ENCODE assay signal across 2 cellular contexts in the genomic region with DNA sequence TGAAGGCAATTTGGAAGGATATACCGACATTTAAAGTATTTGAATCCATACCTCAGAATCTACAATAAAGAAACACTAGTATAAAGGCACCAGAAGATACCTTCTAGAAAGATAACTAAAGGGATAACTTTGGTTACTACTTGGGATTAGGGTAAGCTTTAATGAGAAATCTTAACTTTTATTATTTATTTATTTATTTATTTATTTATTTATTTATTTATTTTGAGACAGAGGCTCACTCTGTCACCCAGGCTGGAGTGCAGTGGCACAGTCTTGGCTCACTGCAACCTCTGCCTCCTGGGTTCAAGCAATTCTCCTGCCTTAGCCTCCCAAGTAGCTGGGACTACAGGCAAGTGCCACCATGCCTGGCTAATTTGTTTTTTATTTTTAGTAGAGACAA.
DNase-seq lines count a peak whose midpoint lies in the region; ATAC-seq, FAIRE-seq and TF ChIP-seq lines count a peak whose summit lies in the region.
"Not testable (repeated sequence)": the region's sequence is repeated elsewhere in the genome, so short reads cannot be mapped to it uniquely, and the experiment has no call there.

No MANE protein-coding gene starts in this region.

- WGBS in A549 (ENCODE audit: missing lambda C conversion rate): 6% methylated on average over 1 of the region's 1 CpG

- TF ChIP-seq RAD21 in A549 (conservative IDR thresholded peaks at IDR 0.05 in 1 of 2, IDR thresholded peaks at IDR 0.05 in 1 of 2): not testable (repeated sequence)

- CTCF ChIA-PET in A549 (lab: Yijun Ruan, JAX); HEK293 (lab: Yijun Ruan, JAX): not testable (repeated sequence)

- not testable (repeated sequence) for DNase-seq in A549 (ENCODE audit: low read depth in 1 of 2, low spot score in 1 of 2)

- not testable (repeated sequence) for TF ChIP-seq CTCF in A549 (IDR thresholded peaks at IDR 0.05); HEK293 (tag by site-specific recombination; IDR thresholded peaks at IDR 0.05)

- not testable (repeated sequence) for H3K4me3 ChIP-seq in A549; HEK293 (ENCODE audit: low read depth, low read length)

- not testable (repeated sequence) for H3K4me2 ChIP-seq in A549

- FAIRE-seq in A549 (lab: Jason Lieb, UNC): not testable (repeated sequence)

- not testable (repeated sequence) for TF ChIP-seq EP300 in A549 (IDR thresholded peaks at IDR 0.05)

- not testable (repeated sequence) for H3K36me3 ChIP-seq in HEK293 (ENCODE audit: control insufficient read depth in 2 of 2, insufficient read depth in 1 of 2, low read length in 2 of 2)

- H3K27ac ChIP-seq in A549; HEK293 (ENCODE audit: extremely low read depth, low read depth, low read length): not testable (repeated sequence)

- H3K4me1 ChIP-seq in A549; HEK293 (ENCODE audit: control insufficient read depth, insufficient read depth, low read length): not testable (repeated sequence)

- POLR2A ChIA-PET in A549 (lab: Yijun Ruan, JAX); HEK293 (lab: Yijun Ruan, JAX): not testable (repeated sequence)

- not testable (repeated sequence) for H3K9me3 ChIP-seq in A549; HEK293 (ENCODE audit: control insufficient read depth, insufficient read depth, low read depth, low read length)

- not testable (repeated sequence) for ATAC-seq in A549

- not testable (repeated sequence) for TF ChIP-seq POLR2A in A549 (IDR thresholded peaks at IDR 0.05; ENCODE audit: low read length)

TF ChIP-seq in A549, 52 proteins besides CTCF, POLR2A, EP300 and RAD21:
- peak; percentile 72 for TF ChIP-seq ZC3H11A (IDR thresholded peaks at IDR 0.05)

TF ChIP-seq in HEK293, 187 proteins besides CTCF, POLR2A, EP300 and RAD21:
- peak; percentile 73 for TF ChIP-seq ZBTB11 (tag by site-specific recombination; conservative IDR thresholded peaks at IDR 0.05; ENCODE audit: low read depth)
- 0 out of 2 replicates have a peak, but pooled peaks have one; percentile 52 for TF ChIP-seq ZNF292 (tag by site-specific recombination; IDR thresholded peaks at IDR 0.05; ENCODE audit: borderline replicate concordance, low read depth)
- TF ChIP-seq ZNF555 (tag by site-specific recombination; conservative IDR thresholded peaks at IDR 0.05): peak; percentile 68
- peak; percentile 85; the same call in 1 of the 2 replicates for TF ChIP-seq ZNF394 (tag by site-specific recombination; IDR thresholded peaks at IDR 0.05; ENCODE audit: borderline replicate concordance)
- TF ChIP-seq ZXDB (tag by site-specific recombination; IDR thresholded peaks at IDR 0.05): 0 out of 2 replicates have a peak, but pooled peaks have one; percentile 33
- peak; percentile 84; the same call in 1 of the 2 replicates for TF ChIP-seq ZNF202 (tag by site-specific recombination; IDR thresholded peaks at IDR 0.05; ENCODE audit: borderline replicate concordance)
- peak; percentile 60 for TF ChIP-seq ZNF623 (tag by site-specific recombination; IDR thresholded peaks at IDR 0.05)
- TF ChIP-seq, protein P1, sequence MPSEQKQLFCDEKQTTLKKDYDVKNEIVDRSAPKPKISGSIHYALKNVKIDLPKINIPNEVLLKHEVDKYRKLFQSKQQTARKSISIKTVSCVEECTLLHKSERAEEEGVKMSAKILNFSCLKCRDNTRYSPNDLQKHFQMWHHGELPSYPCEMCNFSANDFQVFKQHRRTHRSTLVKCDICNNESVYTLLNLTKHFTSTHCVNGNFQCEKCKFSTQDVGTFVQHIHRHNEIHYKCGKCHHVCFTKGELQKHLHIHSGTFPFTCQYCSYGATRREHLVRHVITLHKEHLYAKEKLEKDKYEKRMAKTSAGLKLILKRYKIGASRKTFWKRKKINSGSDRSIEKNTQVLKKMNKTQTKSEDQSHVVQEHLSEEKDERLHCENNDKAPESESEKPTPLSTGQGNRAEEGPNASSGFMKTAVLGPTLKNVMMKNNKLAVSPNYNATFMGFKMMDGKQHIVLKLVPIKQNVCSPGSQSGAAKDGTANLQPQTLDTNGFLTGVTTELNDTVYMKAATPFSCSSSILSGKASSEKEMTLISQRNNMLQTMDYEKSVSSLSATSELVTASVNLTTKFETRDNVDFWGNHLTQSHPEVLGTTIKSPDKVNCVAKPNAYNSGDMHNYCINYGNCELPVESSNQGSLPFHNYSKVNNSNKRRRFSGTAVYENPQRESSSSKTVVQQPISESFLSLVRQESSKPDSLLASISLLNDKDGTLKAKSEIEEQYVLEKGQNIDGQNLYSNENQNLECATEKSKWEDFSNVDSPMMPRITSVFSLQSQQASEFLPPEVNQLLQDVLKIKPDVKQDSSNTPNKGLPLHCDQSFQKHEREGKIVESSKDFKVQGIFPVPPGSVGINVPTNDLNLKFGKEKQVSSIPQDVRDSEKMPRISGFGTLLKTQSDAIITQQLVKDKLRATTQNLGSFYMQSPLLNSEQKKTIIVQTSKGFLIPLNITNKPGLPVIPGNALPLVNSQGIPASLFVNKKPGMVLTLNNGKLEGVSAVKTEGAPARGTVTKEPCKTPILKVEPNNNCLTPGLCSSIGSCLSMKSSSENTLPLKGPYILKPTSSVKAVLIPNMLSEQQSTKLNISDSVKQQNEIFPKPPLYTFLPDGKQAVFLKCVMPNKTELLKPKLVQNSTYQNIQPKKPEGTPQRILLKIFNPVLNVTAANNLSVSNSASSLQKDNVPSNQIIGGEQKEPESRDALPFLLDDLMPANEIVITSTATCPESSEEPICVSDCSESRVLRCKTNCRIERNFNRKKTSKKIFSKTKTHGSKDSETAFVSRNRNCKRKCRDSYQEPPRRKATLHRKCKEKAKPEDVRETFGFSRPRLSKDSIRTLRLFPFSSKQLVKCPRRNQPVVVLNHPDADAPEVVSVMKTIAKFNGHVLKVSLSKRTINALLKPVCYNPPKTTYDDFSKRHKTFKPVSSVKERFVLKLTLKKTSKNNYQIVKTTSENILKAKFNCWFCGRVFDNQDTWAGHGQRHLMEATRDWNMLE (tag by site-specific recombination; conservative IDR thresholded peaks at IDR 0.05; ENCODE audit: low read depth): peak; percentile 61
- peak; percentile 11; the same call in 1 of the 2 replicates for TF ChIP-seq ZNF140 (tag by site-specific recombination; IDR thresholded peaks at IDR 0.05)
- peak; percentile 56; the same call in 1 of the 2 replicates for TF ChIP-seq REST (tag by site-specific recombination; IDR thresholded peaks at IDR 0.05)
- TF ChIP-seq ZNF138 (tag by site-specific recombination; IDR thresholded peaks at IDR 0.05; ENCODE audit: borderline replicate concordance): 0 out of 2 replicates have a peak, but pooled peaks have one; percentile 83
- TF ChIP-seq ZNF426 (tag by site-specific recombination; IDR thresholded peaks at IDR 0.05): peak; percentile 72
- peak; percentile 73 for TF ChIP-seq ZBTB8A (tag by site-specific recombination; IDR thresholded peaks at IDR 0.05)
